In genomic region chr2:124683536-124684407, GRCh38 we compare ENCODE assay signal across 21 cellular contexts.
A peak's percentile ranks its signal among the peaks of the same experiment; 100 is the strongest.
DNase-seq lines count a peak whose midpoint lies in the region; ATAC-seq and TF ChIP-seq lines count a peak whose summit lies in the region.
"Had no signal": no experiment of that assay in that cellular context is flagged by ENCODE, and none has a peak within 500 bp of the region (broad histone marks: within the 10 kb centered on the region; RNA-seq: fewer than 3 reads in every experiment).

No MANE protein-coding gene starts in this region.

- H3K9me3 ChIP-seq in sigmoid colon (no peaks in the 10 kb centered on the region), left lung (peaks cover 0 to 33% of the 10 kb centered on the region in 2 donors)
- H3K9me3 ChIP-seq: pancreas had no signal

- H3K36me3 ChIP-seq in sigmoid colon (no peaks in the 10 kb centered on the region), left lung (no peaks in the 10 kb centered on the region)
- H3K36me3 ChIP-seq: pancreas had no signal

- DNase-seq in DMS53 (lab: John Stamatoyannopoulos, UW): peak; percentile 84
- peak; percentile 77 for DNase-seq in NCI-H1105 treated with DMSO at 0.1 percent for 48 hours (lab: John Stamatoyannopoulos, UW)
- peak; percentile 60 for DNase-seq in NCI-H510A (lab: John Stamatoyannopoulos, UW)
- peak; percentile 21 for DNase-seq in fibroblast of the aortic adventitia (ENCODE audit: low read depth)
- no peak for DNase-seq in sigmoid colon
- DNase-seq in left lung: no peak
- no peak for DNase-seq in middle frontal gyrus (ENCODE audit: extremely low spot score, low spot score)
- DNase-seq: activated CD4-positive, alpha-beta T cell treated with anti-CD3 and anti-CD28 coated beads, Interleukin-2, amount 50 U/mL, for 1 hour; activated gamma-delta T cell; anterior cingulate cortex; CD8-positive, alpha-beta T cell; cerebellar nuclear complex; effector memory CD4-positive, alpha-beta T cell; GDM1; Kasumi-1; naive thymus-derived CD4-positive, alpha-beta T cell; NCI-H187 treated with DMSO at 0.1 percent for 48 hours; pancreas; SW 1271 had no signal

- no peak overlapping the region for H3K27ac ChIP-seq in sigmoid colon
- H3K27ac ChIP-seq in left lung: no peak overlapping the region
- H3K27ac ChIP-seq: pancreas had no signal

- intact Hi-C loops in sigmoid colon (cut with DNase I) (no loop called here), left lung (cut with DNase I) (no loop called here)

- H3K4me1 ChIP-seq in sigmoid colon (no peaks in the 10 kb centered on the region), left lung (no peaks in the 10 kb centered on the region)
- H3K4me1 ChIP-seq: pancreas had no signal

- H3K4me3 ChIP-seq in fibroblast of the aortic adventitia (ENCODE audit: low read depth, low read length) (no peak overlapping the region), sigmoid colon (no peak overlapping the region), left lung (no peak overlapping the region)
- H3K4me3 ChIP-seq: GM12878, pancreas had no signal

- TF ChIP-seq EP300 in sigmoid colon (IDR thresholded peaks at IDR 0.05): no peak

- ATAC-seq in HG03025 (IDR thresholded peaks at IDR 0.05; ENCODE audit: low FRiP score, unreplicated experiment) (no peak), left lung (no peak)
- ATAC-seq: CD8-positive, alpha-beta T cell; GM12878; naive thymus-derived CD4-positive, alpha-beta T cell; pancreas had no signal

- TF ChIP-seq POLR2A in sigmoid colon (IDR thresholded peaks at IDR 0.05): no peak

- 67 to 73% methylated on average over 6 of the region's 6 CpGs for WGBS in sigmoid colon, 2 donors

- TF ChIP-seq CTCF in fibroblast of the aortic adventitia (IDR thresholded peaks at IDR 0.05; ENCODE audit: insufficient read depth, low read length) (no peak), sigmoid colon (IDR thresholded peaks at IDR 0.05) (no peak), left lung (IDR thresholded peaks at IDR 0.05) (no peak)

- no peaks in the 10 kb centered on the region for H3K27me3 ChIP-seq in sigmoid colon
- H3K27me3 ChIP-seq in left lung: no peaks in the 10 kb centered on the region
- H3K27me3 ChIP-seq: pancreas had no signal

Comparison
In these comparisons a context has a peak if more than half of its experiments do, and no peak if none do; other contexts are left out.
1. DNase-seq: peak in DMS53 (single experiment), NCI-H1105 treated with DMSO at 0.1 percent for 48 hours (single experiment), NCI-H510A (single experiment) and fibroblast of the aortic adventitia (single experiment); none in sigmoid colon (single experiment), left lung (0 of 2) and middle frontal gyrus (single experiment).